9 cellular contexts compared by ENCODE assay signal in the genomic region with DNA sequence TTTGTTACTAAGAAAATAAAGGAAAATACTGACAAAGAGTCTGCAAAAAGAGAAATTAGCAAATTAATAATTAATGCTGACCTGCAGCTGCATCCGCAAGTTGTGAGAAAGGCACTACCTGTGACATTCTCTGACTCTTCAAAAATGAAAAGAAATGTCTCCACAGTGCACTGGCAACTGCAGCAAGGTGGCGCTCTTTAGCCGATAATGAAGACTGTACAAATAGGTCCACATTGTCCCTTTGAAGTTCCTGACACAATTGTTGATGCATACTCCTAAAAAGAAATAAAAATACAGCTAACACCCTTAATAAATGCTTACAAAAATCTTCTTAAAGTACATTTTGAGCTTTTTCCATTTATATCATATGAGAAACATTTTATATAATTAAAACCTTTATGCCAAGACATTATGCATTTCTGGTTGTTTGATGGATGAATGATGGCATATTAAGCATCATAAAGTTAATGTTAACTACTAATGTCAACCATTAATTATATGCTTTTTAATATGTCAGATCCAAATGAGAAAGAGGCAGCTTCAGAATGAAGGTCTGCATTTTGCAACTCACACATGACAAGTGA.
DNase-seq lines count a peak whose midpoint lies in the region; TF ChIP-seq lines count a peak whose summit lies in the region.
"Had no signal": no experiment of that assay in that cellular context is flagged by ENCODE, and none has a peak within 500 bp of the region (broad histone marks: within the 10 kb centered on the region; RNA-seq: fewer than 3 reads in every experiment).

No MANE protein-coding gene starts in this region.

- H3K36me3 ChIP-seq in HEK293 (ENCODE audit: control insufficient read depth in 2 of 2, insufficient read depth in 1 of 2, low read length in 2 of 2) (peaks cover 0 to 10% of the 10 kb centered on the region in 2 experiments; a peak in 2 of 3 replicates), MG63 (peaks cover 5% of the 10 kb centered on the region; the same call in 1 of the 2 replicates), adipocyte (ENCODE audit: control insufficient read depth, insufficient read depth, low read length, severe bottlenecking) (no peaks in the 10 kb centered on the region), smooth muscle cell (ENCODE audit: low read depth) (no peaks in the 10 kb centered on the region)

- H3K27me3 ChIP-seq in MG63, result no peaks in the 10 kb centered on the region
- no peaks in the 10 kb centered on the region for H3K27me3 ChIP-seq in adipocyte (replicated peaks; ENCODE audit: control insufficient read depth, insufficient read depth, low read length)
- no peaks in the 10 kb centered on the region for H3K27me3 ChIP-seq in smooth muscle cell (ENCODE audit: low read depth)
- H3K27me3 ChIP-seq: BLaER1 treated with 17β-estradiol and CSF1 and Interleukin-3, amounts not matched to agents 10 nM and 100 nM had no signal

- H3K27ac ChIP-seq in HEK293 (ENCODE audit: extremely low read depth, low read depth, low read length), result no peak overlapping the region
- no peak overlapping the region for H3K27ac ChIP-seq in smooth muscle cell (ENCODE audit: low read depth)
- H3K27ac ChIP-seq: BLaER1 treated with 17β-estradiol and CSF1 and Interleukin-3, amounts not matched to agents 10 nM and 100 nM had no signal

- H3K9ac ChIP-seq in adipocyte (ENCODE audit: low read length), result no peak overlapping the region
- H3K9ac ChIP-seq in smooth muscle cell (ENCODE audit: low read depth), result no peak overlapping the region
- H3K9ac ChIP-seq: BLaER1 treated with 17β-estradiol and CSF1 and Interleukin-3, amounts not matched to agents 10 nM and 100 nM had no signal

- POLR2A ChIA-PET in HEK293 (lab: Yijun Ruan, JAX), result no interaction called here

- H3K4me1 ChIP-seq in HEK293 (ENCODE audit: control insufficient read depth, insufficient read depth, low read length), result no peaks in the 10 kb centered on the region
- peaks cover 11% of the 10 kb centered on the region for H3K4me1 ChIP-seq in adipocyte (ENCODE audit: control insufficient read depth, insufficient read depth, low read length)
- peaks cover 9% of the 10 kb centered on the region for H3K4me1 ChIP-seq in smooth muscle cell (ENCODE audit: low read depth)

- WGBS in smooth muscle cell (ENCODE audit: low lambda C conversion rate), result 29% methylated on average over 3 of the region's 3 CpGs

- no peaks in the 10 kb centered on the region for H3F3A ChIP-seq in smooth muscle cell (ENCODE audit: low read depth)

- no peak overlapping the region for H3K4me3 ChIP-seq in HEK293 (ENCODE audit: low read depth, low read length)
- no peak overlapping the region for H3K4me3 ChIP-seq in MG63
- no peak overlapping the region for H3K4me3 ChIP-seq in adipocyte (ENCODE audit: low read length)
- H3K4me3 ChIP-seq in smooth muscle cell, result no peak overlapping the region
- H3K4me3 ChIP-seq: BLaER1 treated with 17β-estradiol and CSF1 and Interleukin-3, amounts not matched to agents 10 nM and 100 nM had no signal

- no peaks in the 10 kb centered on the region for H3K79me2 ChIP-seq in smooth muscle cell (ENCODE audit: low read depth)

- CTCF ChIA-PET in HEK293 (lab: Yijun Ruan, JAX), result interaction anchor here (0.5 to 5.2 kb wide), 72 partner anchors 9 to 1816 kb away, joined by 3 to 79 read pairs (median 4); a partner anchor contains a TSS

- H4K20me1 ChIP-seq in smooth muscle cell (ENCODE audit: low read depth), result no peaks in the 10 kb centered on the region
- H4K20me1 ChIP-seq: BLaER1 treated with 17β-estradiol and CSF1 and Interleukin-3, amounts not matched to agents 10 nM and 100 nM had no signal

- DNase-seq in NCI-H187 (lab: John Stamatoyannopoulos, UW), result peak; percentile 27 to 62
- DNase-seq in NCI-H187 treated with DMSO at 0.1 percent for 48 hours (lab: John Stamatoyannopoulos, UW), result no peak
- DNase-seq in MG63, result peak; percentile 39
- DNase-seq in SW480 (ENCODE audit: low spot score), result peak; percentile 28
- peak; percentile 87 for DNase-seq in adipocyte (ENCODE audit: low read depth)
- DNase-seq in hepatic stellate cell (ENCODE audit: low spot score), result peak; percentile 21
- DNase-seq in smooth muscle cell (lab: John Stamatoyannopoulos, UW; ENCODE audit: unreplicated experiment), result no peak

- no peak overlapping the region for H2AFZ ChIP-seq in smooth muscle cell (ENCODE audit: low read depth)

- H3K9me3 ChIP-seq in HEK293 (ENCODE audit: control insufficient read depth, insufficient read depth, low read depth, low read length), result no peaks in the 10 kb centered on the region
- H3K9me3 ChIP-seq in MG63, result no peaks in the 10 kb centered on the region
- no peaks in the 10 kb centered on the region for H3K9me3 ChIP-seq in adipocyte (ENCODE audit: control insufficient read depth, low read length)
- no peaks in the 10 kb centered on the region for H3K9me3 ChIP-seq in smooth muscle cell (replicated peaks; ENCODE audit: low read depth)
- H3K9me3 ChIP-seq: BLaER1 treated with 17β-estradiol and CSF1 and Interleukin-3, amounts not matched to agents 10 nM and 100 nM had no signal

- TF ChIP-seq CTCF in HEK293 (tag by site-specific recombination; IDR thresholded peaks at IDR 0.05), result peak; percentile 56
- TF ChIP-seq CTCF in smooth muscle cell (IDR thresholded peaks at IDR 0.05; ENCODE audit: borderline replicate concordance, insufficient read depth, poor library complexity, severe bottlenecking), result peak; percentile 95

- H3K4me2 ChIP-seq in smooth muscle cell, result no peak overlapping the region

TF ChIP-seq in HEK293, 187 proteins besides CTCF, POLR2A, EP300 and RAD21:
- no peak for TF ChIP-seq ZNF792 (tag by site-specific recombination; IDR thresholded peaks at IDR 0.05)
- TF ChIP-seq ZNF335 (tag by site-specific recombination; conservative IDR thresholded peaks at IDR 0.05), result no peak
- peak; percentile 71 for TF ChIP-seq ZNF654 (tag by site-specific recombination; IDR thresholded peaks at IDR 0.05; ENCODE audit: low read depth)
- no peak for TF ChIP-seq ZNF274 (IDR thresholded peaks at IDR 0.05; ENCODE audit: low read length)
- TF ChIP-seq ZNF274 (tag by site-specific recombination; IDR thresholded peaks at IDR 0.05; ENCODE audit: borderline replicate concordance), result no peak
- peak; percentile 42; the same call in 1 of the 2 replicates for TF ChIP-seq ZNF660 (tag by site-specific recombination; IDR thresholded peaks at IDR 0.05)
- no peak for TF ChIP-seq ZNF843 (tag by site-specific recombination; IDR thresholded peaks at IDR 0.05)
- no peak for TF ChIP-seq ZNF768 (tag by site-specific recombination; IDR thresholded peaks at IDR 0.05)
- TF ChIP-seq, protein P1, sequence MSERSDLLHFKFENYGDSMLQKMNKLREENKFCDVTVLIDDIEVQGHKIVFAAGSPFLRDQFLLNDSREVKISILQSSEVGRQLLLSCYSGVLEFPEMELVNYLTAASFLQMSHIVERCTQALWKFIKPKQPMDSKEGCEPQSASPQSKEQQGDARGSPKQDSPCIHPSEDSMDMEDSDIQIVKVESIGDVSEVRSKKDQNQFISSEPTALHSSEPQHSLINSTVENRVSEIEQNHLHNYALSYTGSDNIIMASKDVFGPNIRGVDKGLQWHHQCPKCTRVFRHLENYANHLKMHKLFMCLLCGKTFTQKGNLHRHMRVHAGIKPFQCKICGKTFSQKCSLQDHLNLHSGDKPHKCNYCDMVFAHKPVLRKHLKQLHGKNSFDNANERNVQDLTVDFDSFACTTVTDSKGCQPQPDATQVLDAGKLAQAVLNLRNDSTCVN (tag by site-specific recombination; optimal IDR thresholded peaks at IDR 0.05), result no peak
- TF ChIP-seq TCF7L2 (IDR thresholded peaks at IDR 0.05; ENCODE audit: borderline replicate concordance, low read depth, low read length), result 0 out of 2 replicates have a peak, but pooled peaks have one; percentile 48
- no peak for TF ChIP-seq SCRT1 (tag by site-specific recombination; IDR thresholded peaks at IDR 0.05; ENCODE audit: borderline replicate concordance)
- no peak for TF ChIP-seq ZNF433 (tag by site-specific recombination; IDR thresholded peaks at IDR 0.05; ENCODE audit: low read depth)
- TF ChIP-seq YY2 (tag by site-specific recombination; IDR thresholded peaks at IDR 0.05), result no peak

Comparison
In these comparisons a context has a peak if more than half of its experiments do, and no peak if none do; other contexts are left out.
1. DNase-seq: peak in NCI-H187 (2 of 2), MG63 (single experiment), SW480 (single experiment), adipocyte (single experiment) and hepatic stellate cell (single experiment); none in NCI-H187 treated with DMSO at 0.1 percent for 48 hours (single experiment) and smooth muscle cell (single experiment).